Comparison of ENCODE assay signal across 8 cellular contexts in the genomic region with DNA sequence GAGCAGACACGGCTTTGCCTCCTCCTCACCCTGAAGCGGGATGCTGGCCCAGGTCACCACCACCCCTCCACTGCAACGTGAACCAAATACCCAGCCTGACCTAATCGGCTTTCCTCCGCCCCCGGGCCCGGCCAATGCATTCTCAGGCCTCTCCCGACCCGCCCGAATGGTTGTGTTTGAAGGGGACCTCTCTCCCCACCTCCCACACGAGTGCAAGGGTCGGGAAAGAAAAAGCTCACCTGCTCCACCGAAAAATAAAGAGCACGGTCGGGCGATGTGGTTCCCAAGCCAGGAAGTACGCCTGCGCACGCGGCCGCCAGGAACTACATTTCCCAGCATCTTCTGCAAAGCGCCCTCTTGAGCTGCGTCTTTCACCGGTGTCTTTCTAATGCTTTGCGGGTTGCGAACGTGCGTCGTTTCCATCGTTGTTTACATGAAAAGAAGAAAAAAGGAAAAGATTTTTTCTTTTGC. TPM values are rescaled to one million over a fixed set of nuclear protein-coding genes. Genes with fewer than 3 reads are reported as not detected.
DNase-seq lines count a peak whose midpoint lies in the region; ATAC-seq and TF ChIP-seq lines count a peak whose summit lies in the region.

A gene (minus strand): TSS at position 282 of the 471 bp plus-strand sequence.

- peak within 1 kb of the TSS; percentile 47 for H3K4me3 Mint-ChIP-seq in activated CD8-positive, alpha-beta memory T cell treated with anti-CD3 and anti-CD28 coated beads, Interleukin-2, amount 10 ng/mL, durations not matched to agents 7 days and 5 days

- no peak within 1 kb of the TSS for H3K27ac Mint-ChIP-seq in activated CD8-positive, alpha-beta memory T cell treated with anti-CD3 and anti-CD28 coated beads, Interleukin-2, amount 10 ng/mL, durations not matched to agents 7 days and 5 days

- no peaks in the 10 kb centered on the region for H3K4me1 Mint-ChIP-seq in activated CD8-positive, alpha-beta memory T cell treated with anti-CD3 and anti-CD28 coated beads, Interleukin-2, amount 10 ng/mL, durations not matched to agents 7 days and 5 days

- H3K4me3 ChIP-seq in esophagus muscularis mucosa (peak within 1 kb of the TSS; percentile 37 to 52 (median 42)), muscle layer of duodenum (ENCODE audit: low read depth in 1 of 2, low read length in 2 of 2) (peak within 1 kb of the TSS; percentile 34 to 60), prostate gland (peak within 1 kb of the TSS in 1 of 2 donors; percentile 17)

- WGBS in esophagus muscularis mucosa, result 4% methylated on average over 29 of the region's 30 CpGs
- 3% methylated on average over 30 of the region's 30 CpGs for WGBS in prostate gland

- TF ChIP-seq CTCF in esophagus muscularis mucosa (IDR thresholded peaks at IDR 0.05) (no peak), prostate gland (IDR thresholded peaks at IDR 0.05) (no peak)

- peaks cover 2% of the 10 kb centered on the region for H3K36me3 Mint-ChIP-seq in activated CD8-positive, alpha-beta memory T cell treated with anti-CD3 and anti-CD28 coated beads, Interleukin-2, amount 10 ng/mL, durations not matched to agents 7 days and 5 days

- H3K27ac ChIP-seq in esophagus muscularis mucosa (replicated peaks in 1 of 4) (no peak within 1 kb of the TSS), muscle layer of duodenum (ENCODE audit: low read length) (no peak within 1 kb of the TSS), prostate gland (no peak within 1 kb of the TSS)

- peak in 11 of 14 donors; percentile 11 to 72 (median 37) for DNase-seq in C1 segment of cervical spinal cord (lab: John Stamatoyannopoulos, UW)
- DNase-seq in NCI-H1092 treated with DMSO at 0.1 percent for 48 hours (lab: John Stamatoyannopoulos, UW), result peak; percentile 73
- peak; percentile 42 for DNase-seq in activated CD8-positive, alpha-beta memory T cell treated with anti-CD3 and anti-CD28 coated beads, Interleukin-2, amount 10 ng/mL, durations not matched to agents 7 days and 5 days
- DNase-seq in esophagus muscularis mucosa (ENCODE audit: extremely low spot score), result no peak
- DNase-seq in stimulated activated naive CD8-positive, alpha-beta T cell treated with anti-CD3 and anti-CD28 coated beads, Interleukin-15, Interleukin-2, amounts not matched to agents 100 U/mL and 50 U/mL, for 24 hours, result peak; percentile 24
- DNase-seq in prostate gland (ENCODE audit: low spot score), result no peak

- peaks cover 16% of the 10 kb centered on the region for H3K9me3 Mint-ChIP-seq in activated CD8-positive, alpha-beta memory T cell treated with anti-CD3 and anti-CD28 coated beads, Interleukin-2, amount 10 ng/mL, durations not matched to agents 7 days and 5 days (ENCODE audit: low read depth)

- no peak for TF ChIP-seq EP300 in esophagus muscularis mucosa (IDR thresholded peaks at IDR 0.05)

- H3K36me3 ChIP-seq in esophagus muscularis mucosa (peaks cover 0 to 17% (median 0%) of the 10 kb centered on the region in 4 donors), muscle layer of duodenum (ENCODE audit: control insufficient read depth in 1 of 2, insufficient read depth in 2 of 2, low read length in 2 of 2) (peaks cover 0 to 14% of the 10 kb centered on the region in 2 donors), prostate gland (no peaks in the 10 kb centered on the region)

- H3K9me3 ChIP-seq in esophagus muscularis mucosa, result peaks cover 0 to 58% (median 22%) of the 10 kb centered on the region in 4 donors
- peaks cover 16 to 24% of the 10 kb centered on the region in 2 donors for H3K9me3 ChIP-seq in muscle layer of duodenum (ENCODE audit: control insufficient read depth in 1 of 2, low read length in 2 of 2)
- H3K9me3 ChIP-seq in prostate gland, result no peaks in the 10 kb centered on the region

- peaks cover 14% of the 10 kb centered on the region for H3K27me3 Mint-ChIP-seq in activated CD8-positive, alpha-beta memory T cell treated with anti-CD3 and anti-CD28 coated beads, Interleukin-2, amount 10 ng/mL, durations not matched to agents 7 days and 5 days

- H3K4me1 ChIP-seq in esophagus muscularis mucosa, result no peaks in the 10 kb centered on the region
- H3K4me1 ChIP-seq in muscle layer of duodenum (ENCODE audit: control insufficient read depth in 1 of 2, insufficient read depth in 2 of 2, low read length in 2 of 2), result no peaks in the 10 kb centered on the region
- H3K4me1 ChIP-seq in prostate gland (replicated peaks), result no peaks in the 10 kb centered on the region

- H3K27me3 ChIP-seq in esophagus muscularis mucosa (no peaks in the 10 kb centered on the region), muscle layer of duodenum (ENCODE audit: low read depth, low read length) (no peaks in the 10 kb centered on the region), prostate gland (replicated peaks; ENCODE audit: insufficient read depth) (no peaks in the 10 kb centered on the region)

- intact Hi-C loops in esophagus muscularis mucosa (cut with DNase I) (no loop called here), prostate gland (cut with DNase I) (no loop called here)

- ATAC-seq in activated CD8-positive, alpha-beta memory T cell treated with anti-CD3 and anti-CD28 coated beads, Interleukin-2, amount 10 ng/mL, durations not matched to agents 7 days and 5 days, result no peak
- no peak for ATAC-seq in stimulated activated naive CD8-positive, alpha-beta T cell treated with anti-CD3 and anti-CD28 coated beads, Interleukin-15, Interleukin-2, amounts not matched to agents 100 U/mL and 50 U/mL, for 24 hours
- ATAC-seq in HG03571 (IDR thresholded peaks at IDR 0.05; ENCODE audit: unreplicated experiment), result no peak

- TF ChIP-seq POLR2A in esophagus muscularis mucosa (IDR thresholded peaks at IDR 0.05; ENCODE audit: low read depth), result no peak
- TF ChIP-seq POLR2A in prostate gland (IDR thresholded peaks at IDR 0.05), result no peak

- CTCF ChIA-PET in activated CD8-positive, alpha-beta memory T cell treated with anti-CD3 and anti-CD28 coated beads, Interleukin-2, amount 10 ng/mL, durations not matched to agents 7 days and 5 days (lab: Charles Lee), result no interaction called here

RNA-seq across cellular contexts. Expression of the gene that starts here (rescaled TPM):
- total RNA-seq in activated CD8-positive, alpha-beta memory T cell treated with anti-CD3 and anti-CD28 coated beads, Interleukin-2, amount 10 ng/mL, durations not matched to agents 7 days and 5 days, result under 1 TPM in 1 of 2 experiments, not detected in 1; 0.44 TPM
- total RNA-seq in esophagus muscularis mucosa (1 to 10 TPM in 3 of 4 donors, under 1 TPM in 1; 0.99 to 2.1 (median 1.5) TPM), prostate gland (1 to 10 TPM; 1.5 to 5.2 TPM)

Comparison
In these comparisons a context has a peak if more than half of its experiments do, and no peak if none do; other contexts are left out.
1. Peak in DNase-seq in activated CD8-positive, alpha-beta memory T cell treated with anti-CD3 and anti-CD28 coated beads, Interleukin-2, amount 10 ng/mL, durations not matched to agents 7 days and 5 days; RNA of the gene not detected or under 1 TPM.
2. DNase-seq: peak in C1 segment of cervical spinal cord (11 of 14), NCI-H1092 treated with DMSO at 0.1 percent for 48 hours (single experiment) and stimulated activated naive CD8-positive, alpha-beta T cell treated with anti-CD3 and anti-CD28 coated beads, Interleukin-15, Interleukin-2, amounts not matched to agents 100 U/mL and 50 U/mL, for 24 hours (single experiment); none in esophagus muscularis mucosa (single experiment) and prostate gland (single experiment).